ENCODE assay signal across 10 cellular contexts in the genomic region with DNA sequence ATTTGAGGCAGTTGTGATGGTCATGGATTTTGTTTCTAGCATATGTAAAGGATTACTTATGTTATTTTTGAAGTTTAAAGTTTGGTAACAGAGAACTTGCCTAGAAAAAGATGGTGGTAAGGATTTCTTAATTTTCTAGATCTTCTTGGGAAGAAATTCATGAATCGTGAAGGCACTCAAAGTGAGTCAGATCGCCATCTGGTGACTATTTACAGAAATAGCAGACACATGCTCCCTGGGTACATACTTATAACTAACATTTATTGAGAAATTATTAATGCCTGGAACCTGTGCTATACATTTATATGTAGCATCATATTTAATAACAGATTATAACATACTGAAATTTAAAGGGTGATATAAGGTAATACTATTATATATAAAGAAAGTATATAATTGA.
DNase-seq lines count a peak whose midpoint lies in the region; ATAC-seq and TF ChIP-seq lines count a peak whose summit lies in the region.
"Had no signal": no experiment of that assay in that cellular context is flagged by ENCODE, and none has a peak within 500 bp of the region (broad histone marks: within the 10 kb centered on the region; RNA-seq: fewer than 3 reads in every experiment).

No MANE protein-coding gene starts in this region.

- CTCF ChIA-PET in activated CD8-positive, alpha-beta T cell treated with anti-CD3 and anti-CD28 coated beads for 36 hours (lab: Charles Lee): no interaction called here
- CTCF ChIA-PET in activated CD8-positive, alpha-beta T cell treated with anti-CD3 and anti-CD28 coated beads, Interleukin-2, amount 10 ng/mL, durations not matched to agents 7 days and 5 days (lab: Charles Lee): no interaction called here

- H3K9me3 Mint-ChIP-seq in activated CD8-positive, alpha-beta T cell treated with anti-CD3 and anti-CD28 coated beads for 36 hours: peaks cover 22% of the 10 kb centered on the region
- peaks cover 19% of the 10 kb centered on the region for H3K9me3 Mint-ChIP-seq in activated CD8-positive, alpha-beta T cell treated with anti-CD3 and anti-CD28 coated beads, Interleukin-2, amount 10 ng/mL, durations not matched to agents 7 days and 5 days (ENCODE audit: insufficient read depth)
- H3K9me3 Mint-ChIP-seq in endothelial cell (ENCODE audit: unreplicated experiment) (no peaks in the 10 kb centered on the region), type B pancreatic cell (no peaks in the 10 kb centered on the region)

- H3K4me1 Mint-ChIP-seq in activated CD8-positive, alpha-beta T cell treated with anti-CD3 and anti-CD28 coated beads for 36 hours (ENCODE audit: low read depth): no peaks in the 10 kb centered on the region
- H3K4me1 Mint-ChIP-seq in activated CD8-positive, alpha-beta T cell treated with anti-CD3 and anti-CD28 coated beads, Interleukin-2, amount 10 ng/mL, durations not matched to agents 7 days and 5 days (ENCODE audit: low read depth): no peaks in the 10 kb centered on the region
- H3K4me1 Mint-ChIP-seq in endothelial cell (ENCODE audit: unreplicated experiment) (no peaks in the 10 kb centered on the region), type B pancreatic cell (ENCODE audit: unreplicated experiment) (no peaks in the 10 kb centered on the region)

- H3K27me3 Mint-ChIP-seq in activated CD8-positive, alpha-beta T cell treated with anti-CD3 and anti-CD28 coated beads for 36 hours: no peaks in the 10 kb centered on the region
- no peaks in the 10 kb centered on the region for H3K27me3 Mint-ChIP-seq in activated CD8-positive, alpha-beta T cell treated with anti-CD3 and anti-CD28 coated beads, Interleukin-2, amount 10 ng/mL, durations not matched to agents 7 days and 5 days (ENCODE audit: low read depth)
- H3K27me3 Mint-ChIP-seq in endothelial cell (ENCODE audit: unreplicated experiment) (no peaks in the 10 kb centered on the region), type B pancreatic cell (no peaks in the 10 kb centered on the region)

- peak; percentile 45 for TF ChIP-seq CTCF in activated CD8-positive, alpha-beta T cell treated with anti-CD3 and anti-CD28 coated beads for 36 hours (IDR thresholded peaks at IDR 0.05)
- TF ChIP-seq CTCF in endothelial cell (IDR thresholded peaks at IDR 0.05; ENCODE audit: unreplicated experiment) (peak; percentile 57), type B pancreatic cell (conservative IDR thresholded peaks at IDR 0.05) (peak; percentile 78)

- DNase-seq in activated CD8-positive, alpha-beta T cell treated with anti-CD3 and anti-CD28 coated beads for 36 hours: no peak
- no peak for DNase-seq in activated CD8-positive, alpha-beta T cell treated with anti-CD3 and anti-CD28 coated beads, Interleukin-2, amount 10 ng/mL, durations not matched to agents 7 days and 5 days
- DNase-seq in NCI-H69 (lab: John Stamatoyannopoulos, UW) (peak; percentile 67), endothelial cell (ENCODE audit: low spot score) (no peak), type B pancreatic cell (ENCODE audit: extremely low spot score, unreplicated experiment) (no peak), AG20443 (ENCODE audit: low spot score) (no peak)
- DNase-seq: NCI-H1417 treated with DMSO at 0.1 percent for 48 hours, thyroid gland had no signal

- H3K27ac Mint-ChIP-seq in activated CD8-positive, alpha-beta T cell treated with anti-CD3 and anti-CD28 coated beads for 36 hours: no peak overlapping the region
- H3K27ac Mint-ChIP-seq in activated CD8-positive, alpha-beta T cell treated with anti-CD3 and anti-CD28 coated beads, Interleukin-2, amount 10 ng/mL, durations not matched to agents 7 days and 5 days: no peak overlapping the region
- H3K27ac Mint-ChIP-seq in endothelial cell (ENCODE audit: unreplicated experiment): no peak overlapping the region
- H3K27ac Mint-ChIP-seq in type B pancreatic cell: no peak overlapping the region

- ATAC-seq in activated CD8-positive, alpha-beta T cell treated with anti-CD3 and anti-CD28 coated beads for 36 hours: no peak
- no peak for ATAC-seq in activated CD8-positive, alpha-beta T cell treated with anti-CD3 and anti-CD28 coated beads, Interleukin-2, amount 10 ng/mL, durations not matched to agents 7 days and 5 days
- ATAC-seq in HG03025 (IDR thresholded peaks at IDR 0.05; ENCODE audit: low FRiP score, unreplicated experiment) (no peak), GM18502 (IDR thresholded peaks at IDR 0.05; ENCODE audit: poor library complexity, unreplicated experiment) (no peak)

- H3K4me3 Mint-ChIP-seq in activated CD8-positive, alpha-beta T cell treated with anti-CD3 and anti-CD28 coated beads for 36 hours: no peak overlapping the region
- H3K4me3 Mint-ChIP-seq in activated CD8-positive, alpha-beta T cell treated with anti-CD3 and anti-CD28 coated beads, Interleukin-2, amount 10 ng/mL, durations not matched to agents 7 days and 5 days: no peak overlapping the region
- H3K4me3 Mint-ChIP-seq in endothelial cell (ENCODE audit: unreplicated experiment): no peak overlapping the region
- no peak overlapping the region for H3K4me3 Mint-ChIP-seq in type B pancreatic cell

- no peaks in the 10 kb centered on the region for H3K36me3 Mint-ChIP-seq in activated CD8-positive, alpha-beta T cell treated with anti-CD3 and anti-CD28 coated beads for 36 hours (ENCODE audit: low read depth)
- no peaks in the 10 kb centered on the region for H3K36me3 Mint-ChIP-seq in activated CD8-positive, alpha-beta T cell treated with anti-CD3 and anti-CD28 coated beads, Interleukin-2, amount 10 ng/mL, durations not matched to agents 7 days and 5 days (ENCODE audit: low read depth)
- H3K36me3 Mint-ChIP-seq in endothelial cell (ENCODE audit: low read depth, unreplicated experiment) (no peaks in the 10 kb centered on the region), type B pancreatic cell (no peaks in the 10 kb centered on the region)

- POLR2A ChIA-PET in activated CD8-positive, alpha-beta T cell treated with anti-CD3 and anti-CD28 coated beads for 36 hours (lab: Charles Lee): no interaction called here
- POLR2A ChIA-PET in activated CD8-positive, alpha-beta T cell treated with anti-CD3 and anti-CD28 coated beads, Interleukin-2, amount 10 ng/mL, durations not matched to agents 7 days and 5 days (lab: Charles Lee): no interaction called here

- intact Hi-C loops in activated CD8-positive, alpha-beta T cell treated with anti-CD3 and anti-CD28 coated beads for 36 hours (cut with micrococcal nuclease): no loop called here
